ENCODE assay signal across 1 cellular context in genomic region chr12:57899010-57899662, GRCh38.
TF ChIP-seq lines count a peak whose summit lies in the region.

No MANE protein-coding gene starts in this region.

TF ChIP-seq in GM23338, 12 proteins besides CTCF, POLR2A, EP300 and RAD21 (continued from another document):
- no peak for TF ChIP-seq ZNF462 (CRISPR knock-in tag; IDR thresholded peaks at IDR 0.05)
- TF ChIP-seq CREB1 (CRISPR knock-in tag; IDR thresholded peaks at IDR 0.05; ENCODE audit: low read depth) = no peak
